In the genomic region with DNA sequence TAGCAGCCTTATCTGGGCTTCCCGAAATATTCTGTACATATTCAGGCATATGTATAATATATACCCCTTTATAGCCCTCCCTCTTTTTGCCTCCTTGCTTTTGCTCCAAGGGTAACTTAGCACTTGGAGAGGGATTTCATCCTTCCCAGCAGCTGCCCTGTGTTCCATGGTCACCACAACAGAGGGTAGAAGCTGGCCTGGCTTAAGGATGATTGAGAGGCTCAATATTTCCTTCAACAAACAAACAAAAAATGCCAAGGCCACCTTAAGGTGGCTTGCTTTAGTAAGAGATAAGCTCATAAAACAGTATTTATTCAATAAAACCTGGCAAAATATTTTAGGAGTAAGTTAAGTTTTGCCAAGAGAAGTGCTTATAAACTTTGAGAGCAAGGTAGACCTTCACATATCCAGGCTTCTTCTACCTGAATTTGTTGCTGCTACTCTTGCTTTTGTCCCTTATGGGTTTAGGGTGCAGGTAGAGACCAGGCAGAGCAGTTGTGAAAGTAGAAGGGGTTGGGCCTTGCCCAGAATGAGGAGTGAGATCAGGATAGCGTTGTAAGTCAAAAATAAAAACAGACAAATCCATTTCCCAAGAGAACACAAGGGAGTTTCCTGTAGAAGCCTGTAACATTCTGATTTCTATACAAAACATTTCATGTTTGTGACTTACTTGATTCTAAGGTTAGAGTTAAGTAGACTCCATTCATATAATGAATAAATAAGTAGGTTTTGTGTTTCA, we compare ENCODE assay signal across 27 cellular contexts. TPM values are rescaled to one million over a fixed set of nuclear protein-coding genes. Genes with fewer than 3 reads are reported as not detected.
A peak's percentile ranks its signal among the peaks of the same experiment; 100 is the strongest.
DNase-seq lines count a peak whose midpoint lies in the region; ATAC-seq and TF ChIP-seq lines count a peak whose summit lies in the region.
"Had no signal": no experiment of that assay in that cellular context is flagged by ENCODE, and none has a peak within 500 bp of the region (broad histone marks: within the 10 kb centered on the region; RNA-seq: fewer than 3 reads in every experiment).

No MANE protein-coding gene starts in this region.

- H3K4me3 ChIP-seq in BLaER1 (no peak overlapping the region), Karpas-422 (ENCODE audit: low read length) (no peak overlapping the region)
- H3K4me3 ChIP-seq: BLaER1 treated with 17β-estradiol and CSF1 and Interleukin-3, amounts not matched to agents 10 nM and 100 nM; ovary; PC-9; right atrium auricular region; spleen had no signal

- CTCF ChIA-PET in activated B cell treated with CpG ODN at 0.5 μM for 24 hours (lab: Charles Lee), result interaction anchor here (0.8 to 5.0 kb wide), 6 partner anchors 37 to 475 kb away, joined by 3 to 60 read pairs (median 6); no protein-coding TSS in a partner anchor

- H2AFZ ChIP-seq in Karpas-422 (ENCODE audit: low read length), result peak overlapping the region; percentile 80
- H2AFZ ChIP-seq: PC-9 had no signal

- POLR2A ChIA-PET in activated B cell treated with CpG ODN at 0.5 μM for 24 hours (lab: Charles Lee), result interaction anchor here (0.6 to 3.1 kb wide), 4 partner anchors 50 to 584 kb away, joined by 3 to 18 read pairs (median 4); partner anchors contain the start of gene ATOSA

- H3K9me3 Mint-ChIP-seq in activated B cell treated with CpG ODN at 0.5 μM for 24 hours (no peaks in the 10 kb centered on the region), naive B cell (no peaks in the 10 kb centered on the region), glutamatergic neuron (ENCODE audit: unreplicated experiment) (peaks cover 3% of the 10 kb centered on the region)
- H3K9me3 Mint-ChIP-seq: type B pancreatic cell had no signal

- H3K27me3 Mint-ChIP-seq in activated B cell treated with CpG ODN at 0.5 μM for 24 hours (no peaks in the 10 kb centered on the region), naive B cell (no peaks in the 10 kb centered on the region), glutamatergic neuron (ENCODE audit: unreplicated experiment) (no peaks in the 10 kb centered on the region)

- H3K27ac Mint-ChIP-seq in activated B cell treated with CpG ODN at 0.5 μM for 24 hours (peak overlapping the region; percentile 13), naive B cell (peak overlapping the region in 4 of 6 donors; percentile 26 to 89 (median 78)), glutamatergic neuron (ENCODE audit: unreplicated experiment) (no peak overlapping the region)
- H3K27ac Mint-ChIP-seq: type B pancreatic cell had no signal

- H4K20me1 ChIP-seq in BLaER1 (no peaks in the 10 kb centered on the region), Karpas-422 (ENCODE audit: insufficient read depth, low read depth, low read length) (no peaks in the 10 kb centered on the region)
- H4K20me1 ChIP-seq: BLaER1 treated with 17β-estradiol and CSF1 and Interleukin-3, amounts not matched to agents 10 nM and 100 nM had no signal

- H3K4me3 Mint-ChIP-seq in activated B cell treated with CpG ODN at 0.5 μM for 24 hours (no peak overlapping the region), naive B cell (no peak overlapping the region), glutamatergic neuron (ENCODE audit: unreplicated experiment) (no peak overlapping the region)
- H3K4me3 Mint-ChIP-seq: type B pancreatic cell had no signal

- H3K27me3 ChIP-seq in BLaER1, result no peaks in the 10 kb centered on the region
- H3K27me3 ChIP-seq in Karpas-422 (ENCODE audit: low read length), result no peaks in the 10 kb centered on the region
- H3K27me3 ChIP-seq: BLaER1 treated with 17β-estradiol and CSF1 and Interleukin-3, amounts not matched to agents 10 nM and 100 nM; brain microvascular endothelial cell; ovary; right atrium auricular region; spleen had no signal

- TF ChIP-seq CTCF in activated B cell treated with CpG ODN at 0.5 μM for 24 hours (IDR thresholded peaks at IDR 0.05) (no peak), glutamatergic neuron (IDR thresholded peaks at IDR 0.05; ENCODE audit: partially characterized antibody, unreplicated experiment) (no peak)

- H3K27ac ChIP-seq in BLaER1 (no peak overlapping the region), Karpas-422 (ENCODE audit: low read length) (peak overlapping the region; percentile 53)
- H3K27ac ChIP-seq: BLaER1 treated with 17β-estradiol and CSF1 and Interleukin-3, amounts not matched to agents 10 nM and 100 nM; brain microvascular endothelial cell; ovary; PC-9; right atrium auricular region had no signal

- H3K9me3 ChIP-seq in BLaER1 (no peaks in the 10 kb centered on the region), Karpas-422 (ENCODE audit: low read length) (no peaks in the 10 kb centered on the region)
- H3K9me3 ChIP-seq: BLaER1 treated with 17β-estradiol and CSF1 and Interleukin-3, amounts not matched to agents 10 nM and 100 nM; ovary; right atrium auricular region; spleen had no signal

- ATAC-seq in activated B cell treated with CpG ODN at 0.5 μM for 24 hours (ENCODE audit: low read depth) (no peak), naive B cell (ENCODE audit: low read depth in 2 of 2) (no peak)
- ATAC-seq: Right ventricle myocardium inferior, SK-N-SH treated with all-trans-retinoic acid at 6 μM for 48 hours had no signal

- DNase-seq in Karpas-422, result no peak
- DNase-seq in activated B cell treated with CpG ODN at 0.5 μM for 24 hours, result no peak
- DNase-seq in naive B cell, result no peak
- DNase-seq in stimulated activated CD8-positive, alpha-beta memory T cell treated with anti-CD3 and anti-CD28 coated beads, Interleukin-4, amount 100 ng/mL, for 48 hours, result no peak
- no peak for DNase-seq in NCI-H345 treated with DMSO at 0.1 percent for 48 hours (lab: John Stamatoyannopoulos, UW; ENCODE audit: unreplicated experiment)
- no peak for DNase-seq in NCI-H2107 (lab: John Stamatoyannopoulos, UW)
- no peak for DNase-seq in glutamatergic neuron
- DNase-seq: ACHN, brain microvascular endothelial cell, DND-41, HCEC 1CT, head of caudate nucleus, KBM-7, kidney, NCI-H1436 treated with DMSO at 0.1 percent for 48 hours, ovary, PC-9, spleen, T-helper 9 cell had no signal

- no peaks in the 10 kb centered on the region for H3K36me3 Mint-ChIP-seq in activated B cell treated with CpG ODN at 0.5 μM for 24 hours (ENCODE audit: low read depth)
- no peaks in the 10 kb centered on the region for H3K36me3 Mint-ChIP-seq in naive B cell
- H3K36me3 Mint-ChIP-seq in glutamatergic neuron (ENCODE audit: unreplicated experiment), result no peaks in the 10 kb centered on the region
- H3K36me3 Mint-ChIP-seq: type B pancreatic cell had no signal

- H3K4me1 Mint-ChIP-seq in activated B cell treated with CpG ODN at 0.5 μM for 24 hours (peaks cover 42% of the 10 kb centered on the region), naive B cell (peaks cover 28 to 48% (median 42%) of the 10 kb centered on the region in 3 donors), glutamatergic neuron (ENCODE audit: low read depth, unreplicated experiment) (peaks cover 2% of the 10 kb centered on the region)

- peak overlapping the region; percentile 21; the same call in 1 of the 2 replicates for H3K4me2 ChIP-seq in BLaER1
- peak overlapping the region; percentile 3 for H3K4me2 ChIP-seq in Karpas-422 (ENCODE audit: low read depth, low read length, poor library complexity, severe bottlenecking)
- H3K4me2 ChIP-seq: PC-9 had no signal

- no peaks in the 10 kb centered on the region for H3K79me2 ChIP-seq in Karpas-422 (ENCODE audit: low read length)

- H3K9me2 ChIP-seq in Karpas-422 (replicated peaks; ENCODE audit: insufficient read depth, low read length), result no peaks in the 10 kb centered on the region

- intact Hi-C loops in activated B cell treated with CpG ODN at 0.5 μM for 24 hours (cut with micrococcal nuclease), result loop anchor here (2.0 to 5.0 kb wide), 2 partner anchors 21 to 165 kb away; partner anchors contain the start of gene ARPP19

- no peaks in the 10 kb centered on the region for H3K36me3 ChIP-seq in BLaER1
- H3K36me3 ChIP-seq in Karpas-422 (ENCODE audit: insufficient read depth, low read length), result no peaks in the 10 kb centered on the region
- H3K36me3 ChIP-seq: BLaER1 treated with 17β-estradiol and CSF1 and Interleukin-3, amounts not matched to agents 10 nM and 100 nM; brain microvascular endothelial cell; ovary; right atrium auricular region; spleen had no signal

- H3K9ac ChIP-seq in BLaER1, result no peak overlapping the region
- H3K9ac ChIP-seq in Karpas-422 (ENCODE audit: low read length), result 0 out of 2 replicates have a peak overlapping the region, but pooled peaks have one; percentile 8
- H3K9ac ChIP-seq: BLaER1 treated with 17β-estradiol and CSF1 and Interleukin-3, amounts not matched to agents 10 nM and 100 nM had no signal

- peaks cover 59% of the 10 kb centered on the region for H3K4me1 ChIP-seq in BLaER1
- peaks cover 67% of the 10 kb centered on the region for H3K4me1 ChIP-seq in Karpas-422 (ENCODE audit: low read length)

RNA-seq across cellular contexts. Expression of gene ATOSA, which starts 52.7 kb away (rescaled TPM):
- total RNA-seq in Karpas-422 (2014; rRNA removed; shearing (Covaris generic); ENCODE audit: low replicate concordance), result 107 and 255 TPM in 2 replicates
- 73.8 and 96.8 TPM in 2 replicates for total RNA-seq in activated B cell treated with CpG ODN at 0.5 μM for 24 hours
- polyA plus RNA-seq in naive B cell (ENCODE audit: low read depth in 6 of 6), result 10 to 100 TPM; 15.7 to 38.0 (median 28.4) TPM
- total RNA-seq in glutamatergic neuron (ENCODE audit: unreplicated experiment), result 37.8 TPM

RNA-seq across cellular contexts. Expression of gene ONECUT1, which starts 58.2 kb away (rescaled TPM):
- total RNA-seq in Karpas-422 (2014; rRNA removed; shearing (Covaris generic); ENCODE audit: low replicate concordance), result 0.14 and 0.45 TPM in 2 replicates
- total RNA-seq in activated B cell treated with CpG ODN at 0.5 μM for 24 hours (0.44 TPM in 1 of 2 replicates, not detected in the other), glutamatergic neuron (ENCODE audit: unreplicated experiment) (48.9 TPM)
- not detected for polyA plus RNA-seq in naive B cell (ENCODE audit: low read depth in 6 of 6)
- total RNA-seq: kidney, lower leg skin, PC-9, right atrium auricular region, Right ventricle myocardium inferior, spleen, subcutaneous adipose tissue had no signal
- polyA plus RNA-seq: ovary, spleen had no signal

Comparison
In these comparisons a context has a peak if more than half of its experiments do, and no peak if none do; other contexts are left out.
1. RNA of gene ONECUT1, which starts 58.2 kb away (total RNA-seq): 48.9 TPM in glutamatergic neuron (single experiment); 0.14 to 0.45 TPM in Karpas-422 and 0.44 TPM in activated B cell treated with CpG ODN at 0.5 μM for 24 hours; every median in the first group is over 10 times any median in the second.